In genomic region chr7:44797329-44798258, GRCh38 we compare ENCODE assay signal across 8 cellular contexts. TPM values are rescaled to one million over a fixed set of nuclear protein-coding genes. Genes with fewer than 3 reads are reported as not detected.
DNase-seq lines count a peak whose midpoint lies in the region; ATAC-seq and TF ChIP-seq lines count a peak whose summit lies in the region.

No MANE protein-coding gene starts in this region.

- H2AFZ ChIP-seq in DND-41 (ENCODE audit: low read depth, low read length) = peak overlapping the region; percentile 66

- TF ChIP-seq CTCF in DND-41 (IDR thresholded peaks at IDR 0.05; ENCODE audit: borderline replicate concordance, extremely low read depth, low read length, poor library complexity, severe bottlenecking) (peak; percentile 80), fibroblast of pulmonary artery (IDR thresholded peaks at IDR 0.05; ENCODE audit: low read length, missing control alignments) (peak; percentile 27), natural killer cell (IDR thresholded peaks at IDR 0.05) (peak; percentile 24)

- no peaks in the 10 kb centered on the region for H3K9me3 ChIP-seq in DND-41 (ENCODE audit: insufficient read depth, low read length, severe bottlenecking)

- no peaks in the 10 kb centered on the region for H3K27me3 ChIP-seq in DND-41 (ENCODE audit: insufficient read depth, low read length, poor library complexity)

- no peaks in the 10 kb centered on the region for H3K27me3 Mint-ChIP-seq in natural killer cell (ENCODE audit: low read depth in 2 of 2)
- no peaks in the 10 kb centered on the region for H3K27me3 Mint-ChIP-seq in stimulated activated naive B cell treated with anti-CD40 and anti-IgM and Interleukin-4, amounts not matched to agents 10 μg/mL and 1 μg/mL and 100 μg/mL, for 72 hours

- H3K27ac ChIP-seq in DND-41 (ENCODE audit: low read length) = peak overlapping the region; percentile 98

- peak overlapping the region; percentile 84 for H3K4me2 ChIP-seq in DND-41 (ENCODE audit: insufficient read depth, low read length)

- no peaks in the 10 kb centered on the region for H3K9me3 Mint-ChIP-seq in natural killer cell
- H3K9me3 Mint-ChIP-seq in stimulated activated naive B cell treated with anti-CD40 and anti-IgM and Interleukin-4, amounts not matched to agents 10 μg/mL and 1 μg/mL and 100 μg/mL, for 72 hours = no peaks in the 10 kb centered on the region

- DNase-seq in DND-41 (peak; percentile 87), GOT3 (lab: John Stamatoyannopoulos, UW) (peak; percentile 53), M059J (ENCODE audit: low read depth) (peak; percentile 85), SHP77 (lab: John Stamatoyannopoulos, UW) (peak; percentile 75 to 77), fibroblast of pulmonary artery (ENCODE audit: low read depth) (peak; percentile 87), natural killer cell (peak; percentile 80)
- DNase-seq in activated effector memory CD4-positive, alpha-beta T cell treated with anti-CD3 and anti-CD28 coated beads, Interleukin-2, amount 50 U/mL, for 16 hours = peak; percentile 94
- peak; percentile 70 for DNase-seq in stimulated activated naive B cell treated with anti-CD40 and anti-IgM and Interleukin-4, amounts not matched to agents 10 μg/mL and 1 μg/mL and 100 μg/mL, for 72 hours

- H3K9ac ChIP-seq in DND-41 (ENCODE audit: low read depth, low read length) = peak overlapping the region; percentile 99

- H3K4me3 ChIP-seq in DND-41 (ENCODE audit: low read depth in 1 of 2, low read length in 2 of 2) (peak overlapping the region; percentile 88 to 89), fibroblast of pulmonary artery (replicated peaks; ENCODE audit: low read depth, low read length) (peak overlapping the region; percentile 98)

- peaks cover 61% of the 10 kb centered on the region for H3K79me2 ChIP-seq in DND-41 (ENCODE audit: insufficient read depth, low read length)

- intact Hi-C loops in natural killer cell (cut with micrococcal nuclease) = loop anchor here (1.0 to 2.0 kb wide), 7 partner anchors 29 to 215 kb away; partner anchors contain the start of genes PURB, TMED4 and ZMIZ2

- ATAC-seq in DND-41 (ENCODE audit: insufficient read depth, low read depth) = peak; percentile 59
- peak; percentile 60 to 80 (median 70) for ATAC-seq in natural killer cell
- peak; percentile 55 to 62 for ATAC-seq in stimulated activated naive B cell treated with anti-CD40 and anti-IgM and Interleukin-4, amounts not matched to agents 10 μg/mL and 1 μg/mL and 100 μg/mL, for 72 hours (replicated peaks)

- peaks cover 43% of the 10 kb centered on the region for H4K20me1 ChIP-seq in DND-41 (ENCODE audit: insufficient read depth, low read length)

- H3K36me3 Mint-ChIP-seq in natural killer cell = peaks cover 11% of the 10 kb centered on the region
- H3K36me3 Mint-ChIP-seq in stimulated activated naive B cell treated with anti-CD40 and anti-IgM and Interleukin-4, amounts not matched to agents 10 μg/mL and 1 μg/mL and 100 μg/mL, for 72 hours = peaks cover 30 to 52% of the 10 kb centered on the region in 2 donors

- H3K4me1 Mint-ChIP-seq in natural killer cell = peaks cover 27% of the 10 kb centered on the region in 2 donors
- H3K4me1 Mint-ChIP-seq in stimulated activated naive B cell treated with anti-CD40 and anti-IgM and Interleukin-4, amounts not matched to agents 10 μg/mL and 1 μg/mL and 100 μg/mL, for 72 hours = peaks cover 18 to 35% of the 10 kb centered on the region in 2 donors

- H3K4me3 Mint-ChIP-seq in natural killer cell = peak overlapping the region; percentile 94
- H3K4me3 Mint-ChIP-seq in stimulated activated naive B cell treated with anti-CD40 and anti-IgM and Interleukin-4, amounts not matched to agents 10 μg/mL and 1 μg/mL and 100 μg/mL, for 72 hours = peak overlapping the region; percentile 95 to 96

- H3K36me3 ChIP-seq in DND-41 (ENCODE audit: insufficient read depth, low read length) = peaks cover 58% of the 10 kb centered on the region

- H3K27ac Mint-ChIP-seq in natural killer cell = peak overlapping the region; percentile 95 to 96
- H3K27ac Mint-ChIP-seq in stimulated activated naive B cell treated with anti-CD40 and anti-IgM and Interleukin-4, amounts not matched to agents 10 μg/mL and 1 μg/mL and 100 μg/mL, for 72 hours = peak overlapping the region; percentile 99

- H3K4me1 ChIP-seq in DND-41 (ENCODE audit: insufficient read depth, low read length) = peaks cover 39% of the 10 kb centered on the region

RNA-seq across cellular contexts. Expression of gene PPIA, which starts 1.1 kb away (rescaled TPM):
- total RNA-seq in M059J (2014; rRNA removed; shearing (Covaris generic)) = 4,190 and 5,216 TPM in 2 replicates
- 100 to 1,000 TPM; 701 to 727 (median 718) TPM for total RNA-seq in natural killer cell

RNA-seq across cellular contexts. Expression of gene ZMIZ2, which starts 48.9 kb away (rescaled TPM):
- 6.2 and 11.4 TPM in 2 replicates for total RNA-seq in M059J (2014; rRNA removed; shearing (Covaris generic))
- 100 to 1,000 TPM; 152 to 170 (median 167) TPM for total RNA-seq in natural killer cell

RNA-seq across cellular contexts. Expression of gene H2AZ2, which starts 50.3 kb away (rescaled TPM):
- 502 and 524 TPM in 2 replicates for total RNA-seq in M059J (2014; rRNA removed; shearing (Covaris generic))
- total RNA-seq in natural killer cell = 100 to 1,000 TPM; 178 to 196 (median 190) TPM

Comparison
In these comparisons a context has a peak if more than half of its experiments do, and no peak if none do; other contexts are left out.
1. Peak in every context shown above with its lines: DNase-seq, ATAC-seq, H3K4me3 ChIP-seq and H3K27ac ChIP-seq.
2. CTCF ChIP-seq: peak in every context shown above with its lines; median percentile 80 in DND-41; 27 in fibroblast of pulmonary artery; 24 in natural killer cell.
3. RNA of gene ZMIZ2, which starts 48.9 kb away (total RNA-seq): 152 to 170 TPM in natural killer cell; 6.2 to 11.4 TPM in M059J; every median in the first group is over 10 times any median in the second.